ENCODE assay signal across 8 cellular contexts in genomic region chr17:74296548-74296936, GRCh38. TPM values are rescaled to one million over a fixed set of nuclear protein-coding genes. Genes with fewer than 3 reads are reported as not detected.
A peak's percentile ranks its signal among the peaks of the same experiment; 100 is the strongest.
DNase-seq lines count a peak whose midpoint lies in the region; ATAC-seq lines count a peak whose summit lies in the region.

No MANE protein-coding gene starts in this region.

- DNase-seq in A172 (ENCODE audit: low spot score) = peak; percentile 80
- DNase-seq in EL = peak; percentile 21
- peak; percentile 85 for DNase-seq in NCI-H2227 (lab: John Stamatoyannopoulos, UW; ENCODE audit: unreplicated experiment)
- DNase-seq in activated CD8-positive, alpha-beta T cell treated with anti-CD3 and anti-CD28 coated beads, Interleukin-2, amount 10 ng/mL, durations not matched to agents 7 days and 5 days = peak; percentile 59
- DNase-seq in Right ventricle myocardium superior = peak; percentile 83
- DNase-seq in renal cortical epithelial cell (ENCODE audit: low read depth) = peak; percentile 23
- no peak for DNase-seq in NCI-H446 treated with DMSO at 0.1 percent for 48 hours (lab: John Stamatoyannopoulos, UW)
- DNase-seq in amniotic stem cell (lab: John Stamatoyannopoulos, UW) = no peak

- H3K4me1 Mint-ChIP-seq in activated CD8-positive, alpha-beta T cell treated with anti-CD3 and anti-CD28 coated beads, Interleukin-2, amount 10 ng/mL, durations not matched to agents 7 days and 5 days (ENCODE audit: low read depth) = peaks cover 10% of the 10 kb centered on the region

- CTCF ChIA-PET in activated CD8-positive, alpha-beta T cell treated with anti-CD3 and anti-CD28 coated beads, Interleukin-2, amount 10 ng/mL, durations not matched to agents 7 days and 5 days (lab: Charles Lee) = interaction anchor here (0.9 to 3.3 kb wide), 10 partner anchors 9 to 96 kb away, joined by 3 to 22 read pairs (median 6); partner anchors contain the start of genes RPL38 and TTYH2

- H3K27me3 Mint-ChIP-seq in activated CD8-positive, alpha-beta T cell treated with anti-CD3 and anti-CD28 coated beads, Interleukin-2, amount 10 ng/mL, durations not matched to agents 7 days and 5 days (ENCODE audit: low read depth) = peaks cover 16% of the 10 kb centered on the region

- POLR2A ChIA-PET in activated CD8-positive, alpha-beta T cell treated with anti-CD3 and anti-CD28 coated beads, Interleukin-2, amount 10 ng/mL, durations not matched to agents 7 days and 5 days (lab: Charles Lee) = interaction anchor here (1.2 kb wide), 1 partner anchor 84 kb away, joined by 3 read pairs; the partner anchor contains the start of gene TTYH2

- ATAC-seq in activated CD8-positive, alpha-beta T cell treated with anti-CD3 and anti-CD28 coated beads, Interleukin-2, amount 10 ng/mL, durations not matched to agents 7 days and 5 days = peak; percentile 60
- ATAC-seq in Right ventricle myocardium superior (ENCODE audit: poor library complexity) = peak; percentile 86

- H3K36me3 Mint-ChIP-seq in activated CD8-positive, alpha-beta T cell treated with anti-CD3 and anti-CD28 coated beads, Interleukin-2, amount 10 ng/mL, durations not matched to agents 7 days and 5 days (ENCODE audit: low read depth) = no peaks in the 10 kb centered on the region

- no peak overlapping the region for H3K27ac Mint-ChIP-seq in activated CD8-positive, alpha-beta T cell treated with anti-CD3 and anti-CD28 coated beads, Interleukin-2, amount 10 ng/mL, durations not matched to agents 7 days and 5 days

- H3K4me3 Mint-ChIP-seq in activated CD8-positive, alpha-beta T cell treated with anti-CD3 and anti-CD28 coated beads, Interleukin-2, amount 10 ng/mL, durations not matched to agents 7 days and 5 days = no peak overlapping the region

- intact Hi-C loops in Right ventricle myocardium superior (cut with DNase I) = loop anchor here (5.0 kb wide), 1 partner anchor 84 kb away; the partner anchor contains the start of gene TTYH2

- no peaks in the 10 kb centered on the region for H3K9me3 Mint-ChIP-seq in activated CD8-positive, alpha-beta T cell treated with anti-CD3 and anti-CD28 coated beads, Interleukin-2, amount 10 ng/mL, durations not matched to agents 7 days and 5 days (ENCODE audit: insufficient read depth)

RNA-seq across cellular contexts. Expression of gene DNAI2, which starts 22.5 kb away (rescaled TPM):
- not detected in 2 replicates for total RNA-seq in A172 (2014; rRNA removed; shearing (Covaris generic))
- under 1 TPM; 0.52 to 0.84 TPM for total RNA-seq in activated CD8-positive, alpha-beta T cell treated with anti-CD3 and anti-CD28 coated beads, Interleukin-2, amount 10 ng/mL, durations not matched to agents 7 days and 5 days
- not detected for total RNA-seq in Right ventricle myocardium superior
- total RNA-seq in renal cortical epithelial cell = not detected in 2 replicates

RNA-seq across cellular contexts. Expression of gene KIF19, which starts 29.5 kb away (rescaled TPM):
- total RNA-seq in A172 (2014; rRNA removed; shearing (Covaris generic)) = not detected in 2 replicates
- total RNA-seq in activated CD8-positive, alpha-beta T cell treated with anti-CD3 and anti-CD28 coated beads, Interleukin-2, amount 10 ng/mL, durations not matched to agents 7 days and 5 days = under 1 TPM; 0.37 TPM
- total RNA-seq in Right ventricle myocardium superior = 0.22 TPM
- total RNA-seq in renal cortical epithelial cell = not detected in 2 replicates

Comparison
In these comparisons a context has a peak if more than half of its experiments do, and no peak if none do; other contexts are left out.
1. DNase-seq: peak in A172 (single experiment), EL (single experiment), NCI-H2227 (single experiment), activated CD8-positive, alpha-beta T cell treated with anti-CD3 and anti-CD28 coated beads, Interleukin-2, amount 10 ng/mL, durations not matched to agents 7 days and 5 days (single experiment), Right ventricle myocardium superior (single experiment) and renal cortical epithelial cell (single experiment); none in NCI-H446 treated with DMSO at 0.1 percent for 48 hours (single experiment) and amniotic stem cell (single experiment).